In the genomic region with DNA sequence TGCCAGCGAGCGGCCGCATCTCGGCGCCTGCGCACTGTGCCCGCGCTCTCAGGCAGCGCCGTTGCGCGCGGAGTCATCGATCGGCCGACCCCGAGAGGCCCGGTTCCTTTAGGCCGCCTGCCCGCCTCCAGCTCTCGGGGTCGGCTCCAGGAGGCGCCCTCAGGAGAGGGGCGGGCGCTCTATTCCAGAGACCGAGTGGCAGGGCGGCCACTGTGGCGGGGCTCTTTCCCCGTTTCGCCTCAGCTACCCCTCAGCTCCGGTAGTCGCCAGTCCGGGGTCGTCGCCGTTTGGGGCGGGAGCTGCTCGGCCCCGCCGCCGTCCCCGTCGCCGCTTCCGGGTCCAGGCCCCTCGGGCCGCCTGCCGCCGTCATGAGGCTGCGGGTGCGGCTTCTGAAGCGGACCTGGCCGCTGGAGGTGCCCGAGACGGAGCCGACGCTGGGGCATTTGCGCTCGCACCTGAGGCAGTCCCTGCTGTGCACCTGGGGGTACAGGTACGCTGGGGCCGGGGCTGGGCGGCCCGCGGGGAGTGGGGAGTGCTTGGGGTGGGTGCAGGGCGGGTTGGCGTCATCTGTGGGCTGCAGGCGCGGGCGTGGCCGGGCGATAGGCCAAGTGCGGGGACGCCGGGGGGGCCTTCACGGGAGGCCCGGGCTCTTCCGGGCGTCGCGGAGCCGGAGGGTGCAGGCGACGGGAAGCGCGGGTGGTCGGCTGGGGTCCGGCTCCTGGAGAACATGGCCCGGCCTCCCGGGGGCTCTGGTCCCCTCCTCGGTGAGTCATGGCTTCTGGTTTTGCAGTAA, we compare ENCODE assay signal across 8 cellular contexts. TPM values are rescaled to one million over a fixed set of nuclear protein-coding genes. Genes with fewer than 3 reads are reported as not detected.
DNase-seq lines count a peak whose midpoint lies in the region; ATAC-seq and TF ChIP-seq lines count a peak whose summit lies in the region.

A gene (plus strand): TSS at position 177 of the 793 bp plus-strand sequence. CDS start 192 bp downstream, at position 369.

- peak; percentile 88 for DNase-seq in Ammon's horn (ENCODE audit: low spot score)
- DNase-seq in NCI-H526 (lab: John Stamatoyannopoulos, UW), result peak; percentile 68 to 89
- peak; percentile 96 for DNase-seq in activated CD4-positive, alpha-beta T cell treated with anti-CD3 and anti-CD28 coated beads, Interleukin-2, amount 10 ng/mL, durations not matched to agents 24 days and 14 days
- DNase-seq in coronary artery (ENCODE audit: low spot score), result peak; percentile 94
- peak; percentile 87 to 94 for DNase-seq in left colon
- peak; percentile 85 for DNase-seq in stimulated activated CD4-positive, alpha-beta T cell treated with anti-CD3 and anti-CD28 coated beads, Interleukin-1b, Interleukin-23, amount 100 ng/mL, for 48 hours

- peak within 1 kb of the TSS; percentile 97 to 98 for H3K27ac ChIP-seq in coronary artery

- H3K27ac Mint-ChIP-seq in activated CD4-positive, alpha-beta T cell treated with anti-CD3 and anti-CD28 coated beads, Interleukin-2, amount 10 ng/mL, durations not matched to agents 24 days and 14 days, result peak within 1 kb of the TSS; percentile 95

- H3K4me3 ChIP-seq in coronary artery, result peak within 1 kb of the TSS; percentile 80

- H3K27me3 Mint-ChIP-seq in activated CD4-positive, alpha-beta T cell treated with anti-CD3 and anti-CD28 coated beads, Interleukin-2, amount 10 ng/mL, durations not matched to agents 24 days and 14 days, result no peaks in the 10 kb centered on the region

- intact Hi-C loops in activated CD4-positive, alpha-beta T cell treated with anti-CD3 and anti-CD28 coated beads, Interleukin-2, amount 10 ng/mL, durations not matched to agents 24 days and 14 days (cut with micrococcal nuclease), result loop anchor here (1.0 to 5.0 kb wide), 6 partner anchors 8 to 812 kb away; a partner anchor contains a TSS
- intact Hi-C loops in left colon (cut with DNase I, micrococcal nuclease), result loop anchor here in 1 of 2 donors (10.0 kb wide), 1 partner anchor 500 kb away; no protein-coding TSS in a partner anchor

- peaks cover 8% of the 10 kb centered on the region for H3K36me3 Mint-ChIP-seq in activated CD4-positive, alpha-beta T cell treated with anti-CD3 and anti-CD28 coated beads, Interleukin-2, amount 10 ng/mL, durations not matched to agents 24 days and 14 days (ENCODE audit: low read depth)

- no peaks in the 10 kb centered on the region for H3K9me3 Mint-ChIP-seq in activated CD4-positive, alpha-beta T cell treated with anti-CD3 and anti-CD28 coated beads, Interleukin-2, amount 10 ng/mL, durations not matched to agents 24 days and 14 days

- peaks cover 20% of the 10 kb centered on the region for H3K4me1 Mint-ChIP-seq in activated CD4-positive, alpha-beta T cell treated with anti-CD3 and anti-CD28 coated beads, Interleukin-2, amount 10 ng/mL, durations not matched to agents 24 days and 14 days

- peak within 1 kb of the TSS; percentile 89 for H3K4me3 Mint-ChIP-seq in activated CD4-positive, alpha-beta T cell treated with anti-CD3 and anti-CD28 coated beads, Interleukin-2, amount 10 ng/mL, durations not matched to agents 24 days and 14 days

- peak; percentile 75 for ATAC-seq in HG03439 (IDR thresholded peaks at IDR 0.05; ENCODE audit: unreplicated experiment)
- ATAC-seq in left colon, result peak; percentile 82

- TF ChIP-seq CTCF in coronary artery (IDR thresholded peaks at IDR 0.05), result peak; percentile 33

- TF ChIP-seq POLR2A in GM19193 (IDR thresholded peaks at IDR 0.05; ENCODE audit: extremely low read depth, insufficient read depth, insufficient read length), result peak; percentile 77

RNA-seq across cellular contexts. Expression of the gene that starts here (rescaled TPM):
- 95.6 and 96.5 TPM in 2 replicates for total RNA-seq in activated CD4-positive, alpha-beta T cell treated with anti-CD3 and anti-CD28 coated beads, Interleukin-2, amount 10 ng/mL, durations not matched to agents 24 days and 14 days
- total RNA-seq in left colon, result 10 to 100 TPM; 66.9 to 84.2 TPM

Comparison
In these comparisons a context has a peak if more than half of its experiments do, and no peak if none do; other contexts are left out.
1. Peak in every context shown above with its lines: DNase-seq, ATAC-seq, H3K4me3 ChIP-seq and H3K27ac ChIP-seq.